In genomic region chr4:74665346-74665745, GRCh38 we compare ENCODE assay signal across 25 cellular contexts.
DNase-seq lines count a peak whose midpoint lies in the region; ATAC-seq, FAIRE-seq and TF ChIP-seq lines count a peak whose summit lies in the region.
"Had no signal": no experiment of that assay in that cellular context is flagged by ENCODE, and none has a peak within 500 bp of the region (broad histone marks: within the 10 kb centered on the region; RNA-seq: fewer than 3 reads in every experiment).

No MANE protein-coding gene starts in this region.

- H2AFZ ChIP-seq in mammary epithelial cell (ENCODE audit: low read depth, low read length), result peak overlapping the region; percentile 66

- peak overlapping the region; percentile 52 for H3K27ac ChIP-seq in mammary epithelial cell (ENCODE audit: insufficient read depth, low read depth, low read length)
- H3K27ac ChIP-seq: BLaER1, upper lobe of right lung had no signal

- H3K4me3 ChIP-seq in mammary epithelial cell (replicated peaks in 1 of 3; ENCODE audit: insufficient read depth in 1 of 3, low read depth in 2 of 3, low read length in 3 of 3), result no peak overlapping the region
- H3K4me3 ChIP-seq: BLaER1, upper lobe of right lung had no signal

- H3K36me3 ChIP-seq in mammary epithelial cell (ENCODE audit: insufficient read depth, low read length), result no peaks in the 10 kb centered on the region
- H3K36me3 ChIP-seq: BLaER1, upper lobe of right lung had no signal

- H4K20me1 ChIP-seq in mammary epithelial cell (ENCODE audit: insufficient read depth, low read length), result no peaks in the 10 kb centered on the region
- H4K20me1 ChIP-seq: BLaER1 had no signal

- BruUV-seq in mammary epithelial cell (replicated peaks; lab: Mats Ljungman, UMichigan), result no TSS peak

- H3K79me2 ChIP-seq in mammary epithelial cell (ENCODE audit: insufficient read depth, low read length), result no peaks in the 10 kb centered on the region

- H3K27me3 ChIP-seq in mammary epithelial cell (ENCODE audit: insufficient read depth, low read length), result no peaks in the 10 kb centered on the region
- H3K27me3 ChIP-seq: BLaER1, upper lobe of right lung had no signal

- TF ChIP-seq CTCF in mammary epithelial cell (conservative IDR thresholded peaks at IDR 0.05 in 1 of 2, IDR thresholded peaks at IDR 0.05 in 1 of 2; ENCODE audit: extremely low read depth in 1 of 2, insufficient read depth in 1 of 2, low read depth in 1 of 2, low read length in 2 of 2), result no peak
- TF ChIP-seq CTCF in neural crest cell (conservative IDR thresholded peaks at IDR 0.05), result no peak

- 20% methylated on average over 2 of the region's 4 CpGs for WGBS in mammary epithelial cell (ENCODE audit: low coverage, missing lambda C conversion rate)

- in situ Hi-C loops in mammary epithelial cell (cut with MboI; ENCODE audit: low sequenced_read_pairs in 2 of 2), result no loop called here

- peak overlapping the region; percentile 78 for H3K27ac Mint-ChIP-seq in neural crest cell (ENCODE audit: unreplicated experiment)
- H3K27ac Mint-ChIP-seq: memory B cell; natural killer cell treated with Interleukin-12 subunit alpha and Interleukin-12 subunit beta and Interleukin-15 and Interleukin-18, amount 100 ng/mL, for 72 hours; progenitor cell of endocrine pancreas; T-cell had no signal

- no peak overlapping the region for H3K4me3 Mint-ChIP-seq in neural crest cell
- H3K4me3 Mint-ChIP-seq: memory B cell; natural killer cell treated with Interleukin-12 subunit alpha and Interleukin-12 subunit beta and Interleukin-15 and Interleukin-18, amount 100 ng/mL, for 72 hours; stimulated activated naive CD8-positive, alpha-beta T cell treated with anti-CD3 and anti-CD28 coated beads, Interleukin-15, amount 100 ng/mL, for 72 hours; T-cell had no signal

- peaks cover 11% of the 10 kb centered on the region for H3K4me1 Mint-ChIP-seq in neural crest cell
- H3K4me1 Mint-ChIP-seq: memory B cell; stimulated activated naive CD8-positive, alpha-beta T cell treated with anti-CD3 and anti-CD28 coated beads, Interleukin-15, amount 100 ng/mL, for 72 hours; T-cell had no signal

- H3K9ac ChIP-seq in mammary epithelial cell (ENCODE audit: insufficient read depth, low read length), result no peak overlapping the region
- H3K9ac ChIP-seq: BLaER1 had no signal

- no peak overlapping the region for H3K4me2 ChIP-seq in mammary epithelial cell (ENCODE audit: insufficient read depth, low read depth, low read length)
- H3K4me2 ChIP-seq: BLaER1 had no signal

- FAIRE-seq in HTR-8/SVneo (lab: Jason Lieb, UNC), result no peak
- FAIRE-seq: A204.1, kidney had no signal

- H3K9me3 ChIP-seq in mammary epithelial cell (replicated peaks; ENCODE audit: insufficient read depth, low read length), result no peaks in the 10 kb centered on the region
- H3K9me3 ChIP-seq: BLaER1, upper lobe of right lung had no signal

- dilution Hi-C loops in mammary epithelial cell (cut with HindIII; ENCODE audit: low sequenced_read_pairs), result loop anchor here (25.0 kb wide), 1 partner anchor 278 kb away; no protein-coding TSS in a partner anchor

- H3K9me3 Mint-ChIP-seq in neural crest cell, result no peaks in the 10 kb centered on the region
- H3K9me3 Mint-ChIP-seq: memory B cell; natural killer cell treated with Interleukin-12 subunit alpha and Interleukin-12 subunit beta and Interleukin-15 and Interleukin-18, amount 100 ng/mL, for 72 hours; stimulated activated naive CD8-positive, alpha-beta T cell treated with anti-CD3 and anti-CD28 coated beads, Interleukin-15, amount 100 ng/mL, for 72 hours; T-cell had no signal

- DNase-seq in NCI-H82 (lab: John Stamatoyannopoulos, UW) (peak; percentile 12), NCI-H82 treated with DMSO at 0.1 percent for 48 hours (lab: John Stamatoyannopoulos, UW; ENCODE audit: unreplicated experiment) (no peak), HPDE6-E6E7 (ENCODE audit: extremely low spot score) (peak; percentile 40), mammary epithelial cell (peak; percentile 87), neural crest cell (ENCODE audit: low read depth, low spot score) (no peak), HTR-8/SVneo (ENCODE audit: insufficient read length, low spot score) (no peak), left colon (no peak)
- DNase-seq: activated CD4-positive, alpha-beta T cell treated with anti-CD3 and anti-CD28 coated beads, Interleukin-2, amount 50 U/mL, for 48 hours; activated naive CD4-positive, alpha-beta T cell treated with Interleukin-2 at 50 U/mL for 16 hours; DMS 273 treated with DMSO at 0.1 percent for 48 hours; GDM1; Karpas-422; kidney; NCI-H524; SIG-M5; stimulated activated CD4-positive, alpha-beta T cell treated with anti-CD3 and anti-CD28 coated beads, Interleukin-2, amount 100 ng/mL, for 24 hours; stimulated activated naive CD8-positive, alpha-beta T cell treated with anti-CD3 and anti-CD28 coated beads, Interleukin-15, amount 100 ng/mL, for 72 hours; T-cell; upper lobe of right lung had no signal

- H3K27me3 Mint-ChIP-seq in neural crest cell (ENCODE audit: low read depth), result no peaks in the 10 kb centered on the region

- peaks cover 36% of the 10 kb centered on the region for H3K4me1 ChIP-seq in mammary epithelial cell (ENCODE audit: insufficient read depth, low read length)
- H3K4me1 ChIP-seq: BLaER1, upper lobe of right lung had no signal

- ATAC-seq in GM19023 (IDR thresholded peaks at IDR 0.05; ENCODE audit: unreplicated experiment) (no peak), left colon (no peak)
- ATAC-seq: natural killer cell treated with Interleukin-12 subunit alpha and Interleukin-12 subunit beta and Interleukin-15 and Interleukin-18, amount 100 ng/mL, for 72 hours; stimulated activated naive CD8-positive, alpha-beta T cell treated with anti-CD3 and anti-CD28 coated beads, Interleukin-15, amount 100 ng/mL, for 72 hours; T-cell; upper lobe of right lung had no signal

- CTCF ChIA-PET in mammary epithelial cell (lab: Charles Lee; ENCODE audit: low non-redundant PET), result no interaction called here

- H3K36me3 Mint-ChIP-seq in neural crest cell (ENCODE audit: low read depth), result no peaks in the 10 kb centered on the region
- H3K36me3 Mint-ChIP-seq: memory B cell; natural killer cell treated with Interleukin-12 subunit alpha and Interleukin-12 subunit beta and Interleukin-15 and Interleukin-18, amount 100 ng/mL, for 72 hours; T-cell had no signal

- intact Hi-C loops in mammary epithelial cell (cut with micrococcal nuclease), result no loop called here
- intact Hi-C loops in left colon (cut with DNase I, micrococcal nuclease), result no loop called here

Comparison
In these comparisons a context has a peak if more than half of its experiments do, and no peak if none do; other contexts are left out.
1. DNase-seq: peak in NCI-H82 (single experiment), HPDE6-E6E7 (single experiment) and mammary epithelial cell (single experiment); none in NCI-H82 treated with DMSO at 0.1 percent for 48 hours (single experiment), neural crest cell (single experiment), HTR-8/SVneo (single experiment) and left colon (0 of 2).